In the genomic region with DNA sequence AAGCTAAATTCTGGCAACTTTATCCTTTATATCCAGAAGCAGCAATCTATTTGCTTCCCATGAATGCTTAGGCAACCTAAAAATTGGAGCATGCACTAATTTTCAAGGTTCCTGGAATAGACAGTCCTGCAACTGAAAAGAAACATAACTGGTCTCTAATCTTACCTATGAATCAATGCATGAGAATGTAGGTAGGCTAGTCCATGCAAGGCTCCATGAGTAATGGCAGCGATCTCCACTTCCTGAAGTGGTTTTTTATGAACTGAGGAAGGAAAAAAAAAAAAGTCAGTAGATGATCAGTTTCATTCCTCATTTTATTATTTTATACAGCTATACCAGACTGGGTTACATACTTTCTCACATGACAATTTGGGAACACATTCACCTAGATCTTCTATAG, we compare ENCODE assay signal across 10 cellular contexts.
A peak's percentile ranks its signal among the peaks of the same experiment; 100 is the strongest.
DNase-seq lines count a peak whose midpoint lies in the region; ATAC-seq, FAIRE-seq and TF ChIP-seq lines count a peak whose summit lies in the region.
"Had no signal": no experiment of that assay in that cellular context is flagged by ENCODE, and none has a peak within 500 bp of the region (broad histone marks: within the 10 kb centered on the region; RNA-seq: fewer than 3 reads in every experiment).

No MANE protein-coding gene starts in this region.

- no peak overlapping the region for H3K4me3 ChIP-seq in breast epithelium
- H3K4me3 ChIP-seq in aorta (ENCODE audit: low read length in 2 of 2) = no peak overlapping the region

- WGBS in aorta, 2 donors = 79 to 88% methylated on average over 1 of the region's 1 CpG

- FAIRE-seq in urothelium cell line (lab: Jason Lieb, UNC) (no peak), frontal cortex (lab: Jason Lieb, UNC) (no peak)

- no TSS peak for BruUV-seq in MCF 10A (replicated peaks; lab: Mats Ljungman, UMichigan)

- POLR2A ChIA-PET in MCF 10A (lab: Yijun Ruan, JAX) = interaction anchor here (0.6 to 1.7 kb wide), 5 partner anchors 133 to 1831 kb away, joined by 3 to 8 read pairs (median 4); a partner anchor contains a TSS
- POLR2A ChIA-PET in RWPE1 (lab: Yijun Ruan, JAX; ENCODE audit: low non-redundant PET) = interaction anchor here (0.6 kb wide), 1 partner anchor 30 kb away, joined by 3 read pairs; no protein-coding TSS in a partner anchor

- no peaks in the 10 kb centered on the region for H3K9me3 ChIP-seq in breast epithelium
- H3K9me3 ChIP-seq in aorta (ENCODE audit: control insufficient read depth, low read length) = no peaks in the 10 kb centered on the region

- H3K27ac ChIP-seq in breast epithelium (no peak overlapping the region), RWPE1 (no peak overlapping the region), foreskin keratinocyte (peak overlapping the region; percentile 22), aorta (ENCODE audit: low read depth in 1 of 2, low read length in 2 of 2) (no peak overlapping the region)

- intact Hi-C loops in MCF 10A (cut with micrococcal nuclease) (loop anchor here (2.0 kb wide), 1 partner anchor 135 kb away; a partner anchor contains a TSS), breast epithelium (cut with DNase I; ENCODE audit: low total_unique reads) (no loop called here), aorta (cut with DNase I) (no loop called here)

- peaks cover 16% of the 10 kb centered on the region for H3K4me1 Mint-ChIP-seq in MCF 10A (ENCODE audit: insufficient read depth, unreplicated experiment)

- H3K4me3 Mint-ChIP-seq in MCF 10A (ENCODE audit: unreplicated experiment) = no peak overlapping the region

- H3K36me3 ChIP-seq in breast epithelium (no peaks in the 10 kb centered on the region), aorta (ENCODE audit: control insufficient read depth in 1 of 2, insufficient read depth in 2 of 2, low read length in 1 of 2) (no peaks in the 10 kb centered on the region)

- H3K4me1 ChIP-seq in breast epithelium = no peaks in the 10 kb centered on the region
- peaks cover 26% of the 10 kb centered on the region for H3K4me1 ChIP-seq in foreskin keratinocyte
- H3K4me1 ChIP-seq in aorta (ENCODE audit: control insufficient read depth in 1 of 2, insufficient read depth in 2 of 2, low read length in 2 of 2) = no peaks in the 10 kb centered on the region

- no peaks in the 10 kb centered on the region for H3K27me3 ChIP-seq in breast epithelium
- no peaks in the 10 kb centered on the region for H3K27me3 ChIP-seq in foreskin keratinocyte
- no peaks in the 10 kb centered on the region for H3K27me3 ChIP-seq in aorta (ENCODE audit: control insufficient read depth in 1 of 2, insufficient read depth in 2 of 2, low read length in 1 of 2)

- H3K27ac Mint-ChIP-seq in MCF 10A (ENCODE audit: low read depth, unreplicated experiment) = peak overlapping the region; percentile 84

- peak; percentile 32 for DNase-seq in MCF 10A (ENCODE audit: unreplicated experiment)
- no peak for DNase-seq in breast epithelium (ENCODE audit: low spot score in 2 of 2)
- DNase-seq in RWPE1 (ENCODE audit: low spot score) = peak; percentile 78
- peak; percentile 69 to 87 for DNase-seq in foreskin keratinocyte
- peak; percentile 18 for DNase-seq in urothelium cell line (ENCODE audit: low spot score)
- no peak for DNase-seq in aorta
- DNase-seq in hippocampal formation (lab: John Stamatoyannopoulos, UW) = no peak
- DNase-seq in frontal cortex (ENCODE audit: low spot score in 2 of 2) = no peak
- DNase-seq: NCI-H1048, RPMI8226 had no signal

- ATAC-seq in foreskin keratinocyte (peak; percentile 100), aorta (ENCODE audit: low FRiP score) (no peak)

- peaks cover 21% of the 10 kb centered on the region for H3K36me3 Mint-ChIP-seq in MCF 10A (ENCODE audit: insufficient read depth, unreplicated experiment)

- H3K27me3 Mint-ChIP-seq in MCF 10A (ENCODE audit: insufficient read depth, unreplicated experiment) = no peaks in the 10 kb centered on the region

- no peaks in the 10 kb centered on the region for H3K9me3 Mint-ChIP-seq in MCF 10A (ENCODE audit: unreplicated experiment)

- TF ChIP-seq POLR2A in breast epithelium (IDR thresholded peaks at IDR 0.05) = no peak

- CTCF ChIA-PET in MCF 10A (lab: Yijun Ruan, JAX) = interaction anchor here (0.6 to 2.2 kb wide), 8 partner anchors 17 to 256 kb away, joined by 3 to 13 read pairs (median 4); a partner anchor contains a TSS
- CTCF ChIA-PET in RWPE1 (lab: Yijun Ruan, JAX) = interaction anchor here (0.6 to 1.6 kb wide), 2 partner anchors 57 to 138 kb away, joined by 3 to 11 read pairs; a partner anchor contains a TSS

- TF ChIP-seq CTCF in MCF 10A (IDR thresholded peaks at IDR 0.05; ENCODE audit: unreplicated experiment) (no peak), breast epithelium (IDR thresholded peaks at IDR 0.05) (no peak), RWPE1 (conservative IDR thresholded peaks at IDR 0.05; ENCODE audit: low read depth) (no peak), foreskin keratinocyte (conservative IDR thresholded peaks at IDR 0.05) (no peak)

Comparison
In these comparisons a context has a peak if more than half of its experiments do, and no peak if none do; other contexts are left out.
1. DNase-seq: peak in MCF 10A (single experiment), RWPE1 (single experiment), foreskin keratinocyte (2 of 2) and urothelium cell line (single experiment); none in breast epithelium (0 of 2), aorta (0 of 2), hippocampal formation (0 of 2) and frontal cortex (0 of 2).